ENCODE assay signal across 8 cellular contexts in genomic region chr1:183807549-183808168, GRCh38. TPM values are rescaled to one million over a fixed set of nuclear protein-coding genes. Genes with fewer than 3 reads are reported as not detected.
DNase-seq lines count a peak whose midpoint lies in the region; ATAC-seq and TF ChIP-seq lines count a peak whose summit lies in the region.

No MANE protein-coding gene starts in this region.

- peaks cover 31% of the 10 kb centered on the region for H3K4me1 ChIP-seq in hepatocyte (ENCODE audit: insufficient read depth)

- H3K79me2 ChIP-seq in hepatocyte: peaks cover 59% of the 10 kb centered on the region

- H3K27ac ChIP-seq in hepatocyte: peak overlapping the region; percentile 14

- H3K36me3 ChIP-seq in hepatocyte (replicated peaks; ENCODE audit: insufficient read depth, low read depth): no peaks in the 10 kb centered on the region

- no peaks in the 10 kb centered on the region for H3K27me3 ChIP-seq in hepatocyte

- peaks cover 3% of the 10 kb centered on the region for H4K20me1 ChIP-seq in hepatocyte (ENCODE audit: insufficient read depth, poor library complexity, severe bottlenecking)

- no peak overlapping the region for H2AFZ ChIP-seq in hepatocyte

- DNase-seq in OCI-M1 (lab: John Stamatoyannopoulos, UW) (peak; percentile 43), hepatocyte (ENCODE audit: low spot score) (no peak), NCI-H187 (lab: John Stamatoyannopoulos, UW) (no peak), GM19238 (ENCODE audit: insufficient read length, low spot score) (no peak), NOMO-1 (lab: John Stamatoyannopoulos, UW; ENCODE audit: unreplicated experiment in 2 of 2) (no peak)
- no peak for DNase-seq in activated CD8-positive, alpha-beta memory T cell treated with anti-CD3 and anti-CD28 coated beads, Interleukin-2, amount 50 U/mL, for 48 hours

- WGBS in hepatocyte (ENCODE audit: low lambda C conversion rate, missing lambda C conversion rate): 73% methylated on average over 2 of the region's 2 CpGs

- H3K4me2 ChIP-seq in hepatocyte: peak overlapping the region; percentile 81

- H3K4me3 ChIP-seq in GM12875 (ENCODE audit: low read depth, low read length) (peak overlapping the region; percentile 21), hepatocyte (no peak overlapping the region)

- peak; percentile 50 for ATAC-seq in GM21825 (IDR thresholded peaks at IDR 0.05; ENCODE audit: unreplicated experiment)

- H3K9me2 ChIP-seq in hepatocyte (replicated peaks; ENCODE audit: insufficient read depth): no peaks in the 10 kb centered on the region

- TF ChIP-seq CTCF in GM12875 (IDR thresholded peaks at IDR 0.05; ENCODE audit: borderline replicate concordance, insufficient read depth, low read depth, low read length): no peak
- no peak for TF ChIP-seq CTCF in hepatocyte (IDR thresholded peaks at IDR 0.05; ENCODE audit: poor library complexity)

- H3K9me3 ChIP-seq in hepatocyte (ENCODE audit: low read depth): no peaks in the 10 kb centered on the region

RNA-seq across cellular contexts. Expression of gene RGL1, which starts 2.7 kb away (rescaled TPM):
- total RNA-seq in hepatocyte: 30.7 and 32.2 TPM in 2 replicates
- 17.9 TPM in 2 replicates for polyA plus RNA-seq in hepatocyte
